Comparison of ENCODE assay signal across 7 cellular contexts in the genomic region with DNA sequence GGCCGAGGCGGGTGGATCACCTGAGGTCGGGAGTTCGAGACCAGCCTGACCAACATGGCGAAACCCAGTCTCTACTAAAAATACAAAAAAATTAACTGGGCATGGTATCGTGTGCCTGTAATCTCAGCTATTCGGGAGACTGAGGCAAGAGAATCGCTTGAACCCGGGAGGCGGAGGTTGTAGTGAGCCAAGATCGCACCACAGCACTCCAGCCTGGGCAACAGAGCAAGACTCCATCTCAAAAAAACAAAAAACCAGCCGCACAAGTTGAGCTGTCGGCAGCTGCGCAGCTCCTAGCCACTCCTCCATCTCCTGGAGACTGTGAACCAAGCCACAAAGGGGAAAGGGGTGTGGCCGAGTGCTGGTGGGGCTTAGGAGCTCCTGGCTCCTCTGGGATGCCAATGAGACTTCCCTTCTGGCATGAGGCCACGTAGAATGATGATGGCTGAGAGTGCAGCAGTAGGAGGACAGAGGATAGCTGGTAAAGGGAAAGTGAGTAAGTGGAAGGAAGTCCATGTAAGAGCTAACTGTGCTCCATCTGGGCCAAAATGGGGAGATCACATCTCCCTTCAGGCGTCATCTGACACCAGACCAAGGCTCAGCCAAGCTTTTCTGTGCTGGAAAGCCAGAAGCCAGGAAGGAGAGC. TPM values are rescaled to one million over a fixed set of nuclear protein-coding genes. Genes with fewer than 3 reads are reported as not detected.
DNase-seq lines count a peak whose midpoint lies in the region; ATAC-seq and TF ChIP-seq lines count a peak whose summit lies in the region.
"Not testable (repeated sequence)": the region's sequence is repeated elsewhere in the genome, so short reads cannot be mapped to it uniquely, and the experiment has no call there.

No MANE protein-coding gene starts in this region.

- H3K27ac ChIP-seq in esophagus muscularis mucosa (replicated peaks in 1 of 4): peak overlapping the region; percentile 69 to 91 (median 74)

- POLR2A ChIA-PET in activated B cell treated with CpG ODN at 0.5 μM for 24 hours (lab: Charles Lee): not testable (repeated sequence)

- H3K36me3 ChIP-seq in esophagus muscularis mucosa: not testable (repeated sequence)

- intact Hi-C loops in activated B cell treated with CpG ODN at 0.5 μM for 24 hours (cut with micrococcal nuclease); esophagus muscularis mucosa (cut with DNase I); sciatic nerve (cut with DNase I): not testable (repeated sequence)

- H3K27me3 ChIP-seq in esophagus muscularis mucosa: not testable (repeated sequence)

- TF ChIP-seq CTCF in activated B cell treated with CpG ODN at 0.5 μM for 24 hours (IDR thresholded peaks at IDR 0.05); esophagus muscularis mucosa (IDR thresholded peaks at IDR 0.05): not testable (repeated sequence)

- in situ Hi-C loops in G401 (cut with HindIII; ENCODE audit: low sequenced_read_pairs): loop anchor here (10.0 kb wide), 1 partner anchor 65 kb away; no protein-coding TSS in a partner anchor

- TF ChIP-seq POLR2A in esophagus muscularis mucosa (IDR thresholded peaks at IDR 0.05; ENCODE audit: low read depth): not testable (repeated sequence)

- H3K27me3 Mint-ChIP-seq in activated B cell treated with CpG ODN at 0.5 μM for 24 hours: peaks cover 13% of the 10 kb centered on the region

- peak overlapping the region; percentile 4 for H3K27ac Mint-ChIP-seq in activated B cell treated with CpG ODN at 0.5 μM for 24 hours

- not testable (repeated sequence) for H3K4me3 Mint-ChIP-seq in activated B cell treated with CpG ODN at 0.5 μM for 24 hours

- H3K4me1 Mint-ChIP-seq in activated B cell treated with CpG ODN at 0.5 μM for 24 hours: not testable (repeated sequence)

- WGBS in esophagus muscularis mucosa: 82% methylated on average over 17 of the region's 17 CpGs

- H3K9me3 ChIP-seq in esophagus muscularis mucosa: not testable (repeated sequence)

- not testable (repeated sequence) for H3K36me3 Mint-ChIP-seq in activated B cell treated with CpG ODN at 0.5 μM for 24 hours (ENCODE audit: low read depth)

- ATAC-seq in activated B cell treated with CpG ODN at 0.5 μM for 24 hours (ENCODE audit: low read depth): not testable (repeated sequence)
- ATAC-seq in sciatic nerve: peak; percentile 57

- CTCF ChIA-PET in activated B cell treated with CpG ODN at 0.5 μM for 24 hours (lab: Charles Lee): interaction anchor here (2.0 to 2.8 kb wide), 3 partner anchors 43 to 75 kb away, joined by 6 to 10 read pairs (median 7); no protein-coding TSS in a partner anchor

- not testable (repeated sequence) for H3K4me3 ChIP-seq in esophagus muscularis mucosa

- DNase-seq in G401 (ENCODE audit: low spot score) (peak; percentile 37), LoVo (ENCODE audit: low spot score) (peak; percentile 29), NCI-H69 (lab: John Stamatoyannopoulos, UW) (peak; percentile 95), iris pigment epithelial cell (ENCODE audit: low read depth) (peak; percentile 26), sciatic nerve (ENCODE audit: low spot score) (peak; percentile 75)
- not testable (repeated sequence) for DNase-seq in activated B cell treated with CpG ODN at 0.5 μM for 24 hours; esophagus muscularis mucosa (ENCODE audit: extremely low spot score)

- peaks cover 45 to 57% (median 53%) of the 10 kb centered on the region in 4 donors for H3K4me1 ChIP-seq in esophagus muscularis mucosa

- not testable (repeated sequence) for TF ChIP-seq EP300 in esophagus muscularis mucosa (IDR thresholded peaks at IDR 0.05)

- not testable (repeated sequence) for H3K9me3 Mint-ChIP-seq in activated B cell treated with CpG ODN at 0.5 μM for 24 hours

RNA-seq across cellular contexts. Expression of a gene that starts 47.2 kb away (rescaled TPM):
- 161 and 197 TPM in 2 replicates for total RNA-seq in G401 (2014; rRNA removed; shearing (Covaris generic))
- total RNA-seq in activated B cell treated with CpG ODN at 0.5 μM for 24 hours (246 and 248 TPM in 2 replicates), esophagus muscularis mucosa (1,000 to 10,000 TPM; 1,278 to 2,374 (median 1,866) TPM), sciatic nerve (2,773 TPM)
